Comparison of ENCODE assay signal across 12 cellular contexts in genomic region chr19:33472696-33473624, GRCh38. TPM values are rescaled to one million over a fixed set of nuclear protein-coding genes. Genes with fewer than 3 reads are reported as not detected.
A peak's percentile ranks its signal among the peaks of the same experiment; 100 is the strongest.
DNase-seq lines count a peak whose midpoint lies in the region; ATAC-seq and TF ChIP-seq lines count a peak whose summit lies in the region.
"Had no signal": no experiment of that assay in that cellular context is flagged by ENCODE, and none has a peak within 500 bp of the region (broad histone marks: within the 10 kb centered on the region; RNA-seq: fewer than 3 reads in every experiment).

No MANE protein-coding gene starts in this region.

- no peak overlapping the region for H3K4me3 Mint-ChIP-seq in endodermal cell
- H3K4me3 Mint-ChIP-seq: natural killer cell treated with Interleukin-12 subunit alpha and Interleukin-12 subunit beta and Interleukin-15 and Interleukin-18, amount 100 ng/mL, for 72 hours had no signal

- no peaks in the 10 kb centered on the region for H3K4me1 ChIP-seq in endodermal cell (ENCODE audit: control insufficient read depth, insufficient read depth, low read length)
- peaks cover 23% of the 10 kb centered on the region for H3K4me1 ChIP-seq in osteoblast (ENCODE audit: insufficient read depth, low read length)
- H3K4me1 ChIP-seq: gastroesophageal sphincter had no signal

- H3K4me3 ChIP-seq in endodermal cell (ENCODE audit: low read length) (no peak overlapping the region), osteoblast (ENCODE audit: insufficient read depth, low read length) (peak overlapping the region; percentile 47)
- H3K4me3 ChIP-seq: gastroesophageal sphincter had no signal

- no peaks in the 10 kb centered on the region for H3K27me3 ChIP-seq in endodermal cell (ENCODE audit: control insufficient read depth, insufficient read depth, low read length, poor library complexity, severe bottlenecking)
- H3K27me3 ChIP-seq in osteoblast (ENCODE audit: insufficient read depth, low read length), result no peaks in the 10 kb centered on the region
- H3K27me3 ChIP-seq: gastroesophageal sphincter had no signal

- ATAC-seq in HG03095 (IDR thresholded peaks at IDR 0.05; ENCODE audit: unreplicated experiment), result no peak
- ATAC-seq: gastroesophageal sphincter; natural killer cell treated with Interleukin-12 subunit alpha and Interleukin-12 subunit beta and Interleukin-15 and Interleukin-18, amount 100 ng/mL, for 72 hours had no signal

- DNase-seq in EH (ENCODE audit: low read depth) (peak; percentile 99), NCI-H460 (ENCODE audit: extremely low read depth, low read depth) (peak; percentile 28), endodermal cell (peak; percentile 40), osteoblast (ENCODE audit: insufficient read length, low spot score, missing footprints) (peak; percentile 97), DMS 273 treated with DMSO at 0.1 percent for 48 hours (lab: John Stamatoyannopoulos, UW) (no peak), NCI-H1105 treated with DMSO at 0.1 percent for 48 hours (lab: John Stamatoyannopoulos, UW) (no peak), NCI-H345 (lab: John Stamatoyannopoulos, UW) (no peak)
- DNase-seq: activated gamma-delta T cell, NCI-H1694 had no signal

- H3K27ac ChIP-seq in endodermal cell (ENCODE audit: low read depth, low read length), result no peak overlapping the region
- peak overlapping the region; percentile 100 for H3K27ac ChIP-seq in osteoblast (ENCODE audit: low read depth, low read length)
- H3K27ac ChIP-seq: gastroesophageal sphincter had no signal

- H3K79me2 ChIP-seq in osteoblast (ENCODE audit: insufficient read depth, low read length), result peaks cover 2% of the 10 kb centered on the region

- no peaks in the 10 kb centered on the region for H3K4me1 Mint-ChIP-seq in endodermal cell

- peak overlapping the region; percentile 10 for H2AFZ ChIP-seq in osteoblast (ENCODE audit: low read length)

- no peaks in the 10 kb centered on the region for H3K9me3 Mint-ChIP-seq in endodermal cell
- H3K9me3 Mint-ChIP-seq: natural killer cell treated with Interleukin-12 subunit alpha and Interleukin-12 subunit beta and Interleukin-15 and Interleukin-18, amount 100 ng/mL, for 72 hours had no signal

- no peak overlapping the region for H3K27ac Mint-ChIP-seq in endodermal cell
- H3K27ac Mint-ChIP-seq: natural killer cell treated with Interleukin-12 subunit alpha and Interleukin-12 subunit beta and Interleukin-15 and Interleukin-18, amount 100 ng/mL, for 72 hours had no signal

- peak overlapping the region; percentile 85 for H3K4me2 ChIP-seq in osteoblast (ENCODE audit: insufficient read depth, low read length)

- TF ChIP-seq CTCF in endodermal cell (conservative IDR thresholded peaks at IDR 0.05) (no peak), osteoblast (IDR thresholded peaks at IDR 0.05; ENCODE audit: extremely low read depth, low read depth, low read length) (no peak)

- H3K27me3 Mint-ChIP-seq in endodermal cell (ENCODE audit: insufficient read depth), result no peaks in the 10 kb centered on the region
- H3K27me3 Mint-ChIP-seq: natural killer cell treated with Interleukin-12 subunit alpha and Interleukin-12 subunit beta and Interleukin-15 and Interleukin-18, amount 100 ng/mL, for 72 hours had no signal

- H3K9me3 ChIP-seq in endodermal cell (ENCODE audit: control insufficient read depth, low read length), result no peaks in the 10 kb centered on the region
- no peaks in the 10 kb centered on the region for H3K9me3 ChIP-seq in osteoblast (ENCODE audit: low read depth, low read length)
- H3K9me3 ChIP-seq: gastroesophageal sphincter had no signal

- H3K36me3 ChIP-seq in endodermal cell (ENCODE audit: control insufficient read depth, insufficient read depth, low read length) (peaks cover 12% of the 10 kb centered on the region), osteoblast (ENCODE audit: insufficient read depth, low read length) (peaks cover 14% of the 10 kb centered on the region)

- H3K36me3 Mint-ChIP-seq in endodermal cell (ENCODE audit: low read depth), result peaks cover 32% of the 10 kb centered on the region
- H3K36me3 Mint-ChIP-seq: natural killer cell treated with Interleukin-12 subunit alpha and Interleukin-12 subunit beta and Interleukin-15 and Interleukin-18, amount 100 ng/mL, for 72 hours had no signal

- no peaks in the 10 kb centered on the region for H4K20me1 ChIP-seq in osteoblast (ENCODE audit: insufficient read depth, low read length)

- no peak overlapping the region for H3K9ac ChIP-seq in endodermal cell (ENCODE audit: extremely low read depth, low read length, poor library complexity, severe bottlenecking)

- 88 to 89% methylated on average over 21 of the region's 23 CpGs for WGBS in endodermal cell (ENCODE audit: insufficient coverage in 1 of 2, insufficient read length in 1 of 2), 2 experiments

RNA-seq across cellular contexts. Expression of gene PEPD, which starts 48.6 kb away (rescaled TPM):
- 25.0 and 30.2 TPM in 2 replicates for total RNA-seq in NCI-H460 (2014; rRNA removed; shearing (Covaris generic))
- polyA plus RNA-seq in NCI-H460 (2014; cell fraction: nucleus; rRNA removed), result 43.7 and 64.9 TPM in 2 replicates
- 10 to 100 TPM; 52.2 to 67.9 TPM for total RNA-seq in endodermal cell
- 54.0 TPM for polyA plus RNA-seq in endodermal cell (2013, experiment 1 of 2)
- polyA plus RNA-seq in endodermal cell (2013, experiment 2 of 2), result 42.9 TPM
- total RNA-seq in osteoblast, result 82.8 and 87.9 TPM in 2 replicates

Comparison
In these comparisons a context has a peak if more than half of its experiments do, and no peak if none do; other contexts are left out.
1. DNase-seq: peak in EH (single experiment), NCI-H460 (single experiment), endodermal cell (single experiment) and osteoblast (single experiment); none in DMS 273 treated with DMSO at 0.1 percent for 48 hours (single experiment), NCI-H1105 treated with DMSO at 0.1 percent for 48 hours (single experiment) and NCI-H345 (single experiment).